Comparison of ENCODE assay signal across 1 cellular context in the genomic region with DNA sequence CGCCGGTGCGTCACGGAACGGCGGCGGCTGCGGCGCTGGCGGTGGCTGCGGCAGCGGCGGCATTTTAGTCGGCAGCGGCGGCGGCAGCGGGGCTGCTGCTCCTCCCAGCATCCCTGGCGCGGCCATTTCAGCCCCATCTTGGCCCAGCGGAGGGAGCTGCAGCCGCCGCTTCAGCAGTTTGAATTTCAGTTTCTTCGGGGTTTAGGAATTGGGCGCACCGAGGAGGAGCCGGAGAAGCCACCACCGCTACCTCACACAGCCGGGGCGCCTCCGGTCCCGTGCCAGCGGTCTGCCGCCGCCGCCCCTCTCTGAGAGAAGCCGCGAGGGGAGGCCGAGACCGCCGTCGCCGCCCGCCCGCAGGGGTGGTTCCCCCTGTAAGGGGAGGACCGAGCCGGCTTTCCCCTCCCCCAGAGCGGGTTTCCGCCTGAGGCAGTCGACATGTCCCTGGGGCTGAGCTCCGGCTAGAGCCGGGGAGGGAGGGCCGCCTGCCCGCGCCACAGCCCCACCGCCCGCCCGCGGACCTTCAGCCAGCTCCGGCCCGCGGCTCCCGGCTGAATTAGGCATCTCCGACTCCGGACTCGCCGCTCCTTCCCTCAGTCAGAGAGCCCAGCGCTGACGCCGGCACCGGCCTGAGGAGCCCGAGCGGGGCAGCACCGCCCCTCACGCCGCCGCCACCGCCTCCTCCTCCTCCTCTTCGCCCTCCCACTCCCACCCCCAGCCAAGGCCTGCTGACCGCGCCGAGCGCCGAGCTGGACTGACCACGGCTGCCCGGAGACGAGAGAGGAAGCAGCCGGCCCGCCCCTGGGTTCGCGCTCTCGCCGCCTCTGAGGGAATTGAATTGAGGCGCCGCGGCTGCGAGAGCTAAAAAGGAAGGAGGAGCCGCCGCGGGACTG.
A peak's percentile ranks its signal among the peaks of the same experiment; 100 is the strongest.
TF ChIP-seq lines count a peak whose summit lies in the region.

A gene (plus strand): TSS at position 67 of the 893 bp plus-strand sequence. CDS start 1,053 bp downstream, outside the sequence.

TF ChIP-seq in HEK293, 187 proteins besides CTCF, POLR2A, EP300 and RAD21 (continued from another document and continues in another):
- TF ChIP-seq, protein P1, sequence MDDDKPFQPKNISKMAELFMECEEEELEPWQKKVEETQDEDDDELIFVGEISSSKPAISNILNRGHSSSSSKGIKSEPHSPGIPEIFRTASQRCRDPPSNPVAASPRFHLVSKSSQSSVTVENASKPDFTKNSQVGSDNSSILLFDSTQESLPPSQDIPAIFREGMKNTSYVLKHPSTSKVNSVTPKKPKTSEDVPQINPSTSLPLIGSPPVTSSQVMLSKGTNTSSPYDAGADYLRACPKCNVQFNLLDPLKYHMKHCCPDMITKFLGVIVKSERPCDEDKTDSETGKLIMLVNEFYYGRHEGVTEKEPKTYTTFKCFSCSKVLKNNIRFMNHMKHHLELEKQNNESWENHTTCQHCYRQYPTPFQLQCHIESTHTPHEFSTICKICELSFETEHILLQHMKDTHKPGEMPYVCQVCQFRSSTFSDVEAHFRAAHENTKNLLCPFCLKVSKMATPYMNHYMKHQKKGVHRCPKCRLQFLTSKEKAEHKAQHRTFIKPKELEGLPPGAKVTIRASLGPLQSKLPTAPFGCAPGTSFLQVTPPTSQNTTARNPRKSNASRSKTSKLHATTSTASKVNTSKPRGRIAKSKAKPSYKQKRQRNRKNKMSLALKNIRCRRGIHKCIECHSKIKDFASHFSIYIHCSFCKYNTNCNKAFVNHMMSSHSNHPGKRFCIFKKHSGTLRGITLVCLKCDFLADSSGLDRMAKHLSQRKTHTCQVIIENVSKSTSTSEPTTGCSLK (tag by site-specific recombination; IDR thresholded peaks at IDR 0.05): no peak
- no peak for TF ChIP-seq ZNF747 (tag by site-specific recombination; IDR thresholded peaks at IDR 0.05)
- TF ChIP-seq, protein P2, sequence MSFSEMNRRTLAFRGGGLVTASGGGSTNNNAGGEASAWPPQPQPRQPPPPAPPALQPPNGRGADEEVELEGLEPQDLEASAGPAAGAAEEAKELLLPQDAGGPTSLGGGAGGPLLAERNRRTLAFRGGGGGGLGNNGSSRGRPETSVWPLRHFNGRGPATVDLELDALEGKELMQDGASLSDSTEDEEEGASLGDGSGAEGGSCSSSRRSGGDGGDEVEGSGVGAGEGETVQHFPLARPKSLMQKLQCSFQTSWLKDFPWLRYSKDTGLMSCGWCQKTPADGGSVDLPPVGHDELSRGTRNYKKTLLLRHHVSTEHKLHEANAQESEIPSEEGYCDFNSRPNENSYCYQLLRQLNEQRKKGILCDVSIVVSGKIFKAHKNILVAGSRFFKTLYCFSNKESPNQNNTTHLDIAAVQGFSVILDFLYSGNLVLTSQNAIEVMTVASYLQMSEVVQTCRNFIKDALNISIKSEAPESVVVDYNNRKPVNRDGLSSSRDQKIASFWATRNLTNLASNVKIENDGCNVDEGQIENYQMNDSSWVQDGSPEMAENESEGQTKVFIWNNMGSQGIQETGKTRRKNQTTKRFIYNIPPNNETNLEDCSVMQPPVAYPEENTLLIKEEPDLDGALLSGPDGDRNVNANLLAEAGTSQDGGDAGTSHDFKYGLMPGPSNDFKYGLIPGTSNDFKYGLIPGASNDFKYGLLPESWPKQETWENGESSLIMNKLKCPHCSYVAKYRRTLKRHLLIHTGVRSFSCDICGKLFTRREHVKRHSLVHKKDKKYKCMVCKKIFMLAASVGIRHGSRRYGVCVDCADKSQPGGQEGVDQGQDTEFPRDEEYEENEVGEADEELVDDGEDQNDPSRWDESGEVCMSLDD (tag by site-specific recombination; IDR thresholded peaks at IDR 0.05): no peak
- TF ChIP-seq, protein P3, sequence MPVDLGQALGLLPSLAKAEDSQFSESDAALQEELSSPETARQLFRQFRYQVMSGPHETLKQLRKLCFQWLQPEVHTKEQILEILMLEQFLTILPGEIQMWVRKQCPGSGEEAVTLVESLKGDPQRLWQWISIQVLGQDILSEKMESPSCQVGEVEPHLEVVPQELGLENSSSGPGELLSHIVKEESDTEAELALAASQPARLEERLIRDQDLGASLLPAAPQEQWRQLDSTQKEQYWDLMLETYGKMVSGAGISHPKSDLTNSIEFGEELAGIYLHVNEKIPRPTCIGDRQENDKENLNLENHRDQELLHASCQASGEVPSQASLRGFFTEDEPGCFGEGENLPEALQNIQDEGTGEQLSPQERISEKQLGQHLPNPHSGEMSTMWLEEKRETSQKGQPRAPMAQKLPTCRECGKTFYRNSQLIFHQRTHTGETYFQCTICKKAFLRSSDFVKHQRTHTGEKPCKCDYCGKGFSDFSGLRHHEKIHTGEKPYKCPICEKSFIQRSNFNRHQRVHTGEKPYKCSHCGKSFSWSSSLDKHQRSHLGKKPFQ (tag by site-specific recombination; IDR thresholded peaks at IDR 0.05): no peak
- no peak for TF ChIP-seq MYNN (tag by site-specific recombination; IDR thresholded peaks at IDR 0.05; ENCODE audit: borderline replicate concordance)
- no peak for TF ChIP-seq BCL11B (tag by site-specific recombination; IDR thresholded peaks at IDR 0.05; ENCODE audit: low read depth)
- TF ChIP-seq, protein P4, sequence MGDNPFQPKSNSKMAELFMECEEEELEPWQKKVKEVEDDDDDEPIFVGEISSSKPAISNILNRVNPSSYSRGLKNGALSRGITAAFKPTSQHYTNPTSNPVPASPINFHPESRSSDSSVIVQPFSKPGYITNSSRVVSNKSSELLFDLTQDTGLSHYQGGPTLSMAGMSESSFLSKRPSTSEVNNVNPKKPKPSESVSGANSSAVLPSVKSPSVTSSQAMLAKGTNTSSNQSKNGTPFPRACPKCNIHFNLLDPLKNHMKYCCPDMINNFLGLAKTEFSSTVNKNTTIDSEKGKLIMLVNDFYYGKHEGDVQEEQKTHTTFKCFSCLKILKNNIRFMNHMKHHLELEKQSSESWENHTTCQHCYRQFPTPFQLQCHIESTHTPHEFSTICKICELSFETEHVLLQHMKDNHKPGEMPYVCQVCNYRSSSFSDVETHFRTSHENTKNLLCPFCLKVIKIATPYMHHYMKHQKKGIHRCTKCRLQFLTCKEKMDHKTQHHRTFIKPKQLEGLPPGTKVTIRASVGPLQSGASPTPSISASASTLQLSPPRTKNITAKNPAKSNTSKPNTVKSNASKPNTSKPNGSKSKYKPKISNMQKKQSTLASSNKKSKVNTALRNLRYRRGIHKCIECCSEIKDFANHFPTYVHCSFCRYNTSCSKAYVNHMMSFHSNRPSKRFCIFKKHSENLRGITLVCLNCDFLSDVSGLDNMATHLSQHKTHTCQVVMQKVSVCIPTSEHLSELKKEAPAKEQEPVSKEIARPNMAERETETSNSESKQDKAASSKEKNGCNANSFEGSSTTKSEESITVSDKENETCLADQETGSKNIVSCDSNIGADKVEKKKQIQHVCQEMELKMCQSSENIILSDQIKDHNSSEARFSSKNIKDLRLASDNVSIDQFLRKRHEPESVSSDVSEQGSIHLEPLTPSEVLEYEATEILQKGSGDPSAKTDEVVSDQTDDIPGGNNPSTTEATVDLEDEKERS (tag by site-specific recombination; IDR thresholded peaks at IDR 0.05): no peak
- TF ChIP-seq ZNF324 (tag by site-specific recombination; IDR thresholded peaks at IDR 0.05): peak; percentile 34; the same call in 1 of the 2 replicates
- peak; percentile 12; the same call in 1 of the 2 replicates for TF ChIP-seq KLF10 (tag by site-specific recombination; IDR thresholded peaks at IDR 0.05)
- TF ChIP-seq, protein P5, sequence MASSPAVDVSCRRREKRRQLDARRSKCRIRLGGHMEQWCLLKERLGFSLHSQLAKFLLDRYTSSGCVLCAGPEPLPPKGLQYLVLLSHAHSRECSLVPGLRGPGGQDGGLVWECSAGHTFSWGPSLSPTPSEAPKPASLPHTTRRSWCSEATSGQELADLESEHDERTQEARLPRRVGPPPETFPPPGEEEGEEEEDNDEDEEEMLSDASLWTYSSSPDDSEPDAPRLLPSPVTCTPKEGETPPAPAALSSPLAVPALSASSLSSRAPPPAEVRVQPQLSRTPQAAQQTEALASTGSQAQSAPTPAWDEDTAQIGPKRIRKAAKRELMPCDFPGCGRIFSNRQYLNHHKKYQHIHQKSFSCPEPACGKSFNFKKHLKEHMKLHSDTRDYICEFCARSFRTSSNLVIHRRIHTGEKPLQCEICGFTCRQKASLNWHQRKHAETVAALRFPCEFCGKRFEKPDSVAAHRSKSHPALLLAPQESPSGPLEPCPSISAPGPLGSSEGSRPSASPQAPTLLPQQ (tag by site-specific recombination; IDR thresholded peaks at IDR 0.05): peak; percentile 68
- TF ChIP-seq, protein P6, sequence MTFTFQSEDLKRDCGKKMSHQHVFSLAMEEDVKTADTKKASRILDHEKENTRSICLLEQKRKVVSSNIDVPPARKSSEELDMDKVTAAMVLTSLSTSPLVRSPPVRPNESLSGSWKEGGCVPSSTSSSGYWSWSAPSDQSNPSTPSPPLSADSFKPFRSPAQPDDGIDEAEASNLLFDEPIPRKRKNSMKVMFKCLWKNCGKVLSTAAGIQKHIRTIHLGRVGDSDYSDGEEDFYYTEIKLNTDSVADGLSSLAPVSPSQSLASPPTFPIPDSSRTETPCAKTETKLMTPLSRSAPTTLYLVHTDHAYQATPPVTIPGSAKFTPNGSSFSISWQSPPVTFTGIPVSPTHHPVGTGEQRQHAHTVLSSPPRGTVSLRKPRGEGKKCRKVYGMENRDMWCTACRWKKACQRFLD (tag by site-specific recombination; IDR thresholded peaks at IDR 0.05): no peak
- no peak for TF ChIP-seq OSR2 (tag by site-specific recombination; IDR thresholded peaks at IDR 0.05)
- TF ChIP-seq ZNF521 (tag by site-specific recombination; IDR thresholded peaks at IDR 0.05): no peak
- TF ChIP-seq, protein P7, sequence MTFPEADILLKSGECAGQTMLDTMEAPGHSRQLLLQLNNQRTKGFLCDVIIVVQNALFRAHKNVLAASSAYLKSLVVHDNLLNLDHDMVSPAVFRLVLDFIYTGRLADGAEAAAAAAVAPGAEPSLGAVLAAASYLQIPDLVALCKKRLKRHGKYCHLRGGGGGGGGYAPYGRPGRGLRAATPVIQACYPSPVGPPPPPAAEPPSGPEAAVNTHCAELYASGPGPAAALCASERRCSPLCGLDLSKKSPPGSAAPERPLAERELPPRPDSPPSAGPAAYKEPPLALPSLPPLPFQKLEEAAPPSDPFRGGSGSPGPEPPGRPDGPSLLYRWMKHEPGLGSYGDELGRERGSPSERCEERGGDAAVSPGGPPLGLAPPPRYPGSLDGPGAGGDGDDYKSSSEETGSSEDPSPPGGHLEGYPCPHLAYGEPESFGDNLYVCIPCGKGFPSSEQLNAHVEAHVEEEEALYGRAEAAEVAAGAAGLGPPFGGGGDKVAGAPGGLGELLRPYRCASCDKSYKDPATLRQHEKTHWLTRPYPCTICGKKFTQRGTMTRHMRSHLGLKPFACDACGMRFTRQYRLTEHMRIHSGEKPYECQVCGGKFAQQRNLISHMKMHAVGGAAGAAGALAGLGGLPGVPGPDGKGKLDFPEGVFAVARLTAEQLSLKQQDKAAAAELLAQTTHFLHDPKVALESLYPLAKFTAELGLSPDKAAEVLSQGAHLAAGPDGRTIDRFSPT (tag by site-specific recombination; IDR thresholded peaks at IDR 0.05): peak; percentile 79
- TF ChIP-seq ZNF544 (tag by site-specific recombination; IDR thresholded peaks at IDR 0.05): no peak
- no peak for TF ChIP-seq FEZF1 (tag by site-specific recombination; IDR thresholded peaks at IDR 0.05)
- TF ChIP-seq, protein P8, sequence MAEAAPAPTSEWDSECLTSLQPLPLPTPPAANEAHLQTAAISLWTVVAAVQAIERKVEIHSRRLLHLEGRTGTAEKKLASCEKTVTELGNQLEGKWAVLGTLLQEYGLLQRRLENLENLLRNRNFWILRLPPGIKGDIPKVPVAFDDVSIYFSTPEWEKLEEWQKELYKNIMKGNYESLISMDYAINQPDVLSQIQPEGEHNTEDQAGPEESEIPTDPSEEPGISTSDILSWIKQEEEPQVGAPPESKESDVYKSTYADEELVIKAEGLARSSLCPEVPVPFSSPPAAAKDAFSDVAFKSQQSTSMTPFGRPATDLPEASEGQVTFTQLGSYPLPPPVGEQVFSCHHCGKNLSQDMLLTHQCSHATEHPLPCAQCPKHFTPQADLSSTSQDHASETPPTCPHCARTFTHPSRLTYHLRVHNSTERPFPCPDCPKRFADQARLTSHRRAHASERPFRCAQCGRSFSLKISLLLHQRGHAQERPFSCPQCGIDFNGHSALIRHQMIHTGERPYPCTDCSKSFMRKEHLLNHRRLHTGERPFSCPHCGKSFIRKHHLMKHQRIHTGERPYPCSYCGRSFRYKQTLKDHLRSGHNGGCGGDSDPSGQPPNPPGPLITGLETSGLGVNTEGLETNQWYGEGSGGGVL (tag by site-specific recombination; IDR thresholded peaks at IDR 0.05): peak; percentile 66
- TF ChIP-seq, protein P9, sequence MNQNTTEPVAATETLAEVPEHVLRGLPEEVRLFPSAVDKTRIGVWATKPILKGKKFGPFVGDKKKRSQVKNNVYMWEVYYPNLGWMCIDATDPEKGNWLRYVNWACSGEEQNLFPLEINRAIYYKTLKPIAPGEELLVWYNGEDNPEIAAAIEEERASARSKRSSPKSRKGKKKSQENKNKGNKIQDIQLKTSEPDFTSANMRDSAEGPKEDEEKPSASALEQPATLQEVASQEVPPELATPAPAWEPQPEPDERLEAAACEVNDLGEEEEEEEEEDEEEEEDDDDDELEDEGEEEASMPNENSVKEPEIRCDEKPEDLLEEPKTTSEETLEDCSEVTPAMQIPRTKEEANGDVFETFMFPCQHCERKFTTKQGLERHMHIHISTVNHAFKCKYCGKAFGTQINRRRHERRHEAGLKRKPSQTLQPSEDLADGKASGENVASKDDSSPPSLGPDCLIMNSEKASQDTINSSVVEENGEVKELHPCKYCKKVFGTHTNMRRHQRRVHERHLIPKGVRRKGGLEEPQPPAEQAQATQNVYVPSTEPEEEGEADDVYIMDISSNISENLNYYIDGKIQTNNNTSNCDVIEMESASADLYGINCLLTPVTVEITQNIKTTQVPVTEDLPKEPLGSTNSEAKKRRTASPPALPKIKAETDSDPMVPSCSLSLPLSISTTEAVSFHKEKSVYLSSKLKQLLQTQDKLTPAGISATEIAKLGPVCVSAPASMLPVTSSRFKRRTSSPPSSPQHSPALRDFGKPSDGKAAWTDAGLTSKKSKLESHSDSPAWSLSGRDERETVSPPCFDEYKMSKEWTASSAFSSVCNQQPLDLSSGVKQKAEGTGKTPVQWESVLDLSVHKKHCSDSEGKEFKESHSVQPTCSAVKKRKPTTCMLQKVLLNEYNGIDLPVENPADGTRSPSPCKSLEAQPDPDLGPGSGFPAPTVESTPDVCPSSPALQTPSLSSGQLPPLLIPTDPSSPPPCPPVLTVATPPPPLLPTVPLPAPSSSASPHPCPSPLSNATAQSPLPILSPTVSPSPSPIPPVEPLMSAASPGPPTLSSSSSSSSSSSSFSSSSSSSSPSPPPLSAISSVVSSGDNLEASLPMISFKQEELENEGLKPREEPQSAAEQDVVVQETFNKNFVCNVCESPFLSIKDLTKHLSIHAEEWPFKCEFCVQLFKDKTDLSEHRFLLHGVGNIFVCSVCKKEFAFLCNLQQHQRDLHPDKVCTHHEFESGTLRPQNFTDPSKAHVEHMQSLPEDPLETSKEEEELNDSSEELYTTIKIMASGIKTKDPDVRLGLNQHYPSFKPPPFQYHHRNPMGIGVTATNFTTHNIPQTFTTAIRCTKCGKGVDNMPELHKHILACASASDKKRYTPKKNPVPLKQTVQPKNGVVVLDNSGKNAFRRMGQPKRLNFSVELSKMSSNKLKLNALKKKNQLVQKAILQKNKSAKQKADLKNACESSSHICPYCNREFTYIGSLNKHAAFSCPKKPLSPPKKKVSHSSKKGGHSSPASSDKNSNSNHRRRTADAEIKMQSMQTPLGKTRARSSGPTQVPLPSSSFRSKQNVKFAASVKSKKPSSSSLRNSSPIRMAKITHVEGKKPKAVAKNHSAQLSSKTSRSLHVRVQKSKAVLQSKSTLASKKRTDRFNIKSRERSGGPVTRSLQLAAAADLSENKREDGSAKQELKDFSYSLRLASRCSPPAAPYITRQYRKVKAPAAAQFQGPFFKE (tag by site-specific recombination; IDR thresholded peaks at IDR 0.05; ENCODE audit: borderline replicate concordance): no peak
